In genomic region chr16:86566966-86567700, GRCh38 we compare ENCODE assay signal across 9 cellular contexts. TPM values are rescaled to one million over a fixed set of nuclear protein-coding genes. Genes with fewer than 3 reads are reported as not detected.
DNase-seq lines count a peak whose midpoint lies in the region; ATAC-seq, FAIRE-seq and TF ChIP-seq lines count a peak whose summit lies in the region.
"Had no signal": no experiment of that assay in that cellular context is flagged by ENCODE, and none has a peak within 500 bp of the region (broad histone marks: within the 10 kb centered on the region; RNA-seq: fewer than 3 reads in every experiment).

No MANE protein-coding gene starts in this region.

- H3K4me3 ChIP-seq in WI38 (ENCODE audit: low read depth, low read length), result peak overlapping the region; percentile 85
- peak overlapping the region; percentile 8 to 9 for H3K4me3 ChIP-seq in prostate gland

- H3K27ac ChIP-seq in foreskin keratinocyte, result no peak overlapping the region
- no peak overlapping the region for H3K27ac ChIP-seq in prostate gland

- DNase-seq in ELF-1 (ENCODE audit: low read depth, low spot score), result peak; percentile 74
- DNase-seq in foreskin keratinocyte, result peak in 1 of 2 donors; percentile 49
- DNase-seq in prostate gland (ENCODE audit: low spot score), result no peak
- DNase-seq in GM10248 (ENCODE audit: extremely low spot score), result no peak
- DNase-seq in GM12892 (ENCODE audit: insufficient read length), result no peak
- no peak for DNase-seq in activated naive CD4-positive, alpha-beta T cell treated with Interleukin-2 at 50 U/mL for 16 hours
- no peak for DNase-seq in NCI-H146 treated with DMSO at 0.1 percent for 48 hours (lab: John Stamatoyannopoulos, UW; ENCODE audit: unreplicated experiment)
- DNase-seq: NCI-H510A had no signal

- no peak for FAIRE-seq in GM12892 (lab: Jason Lieb, UNC)

- peak; percentile 23 for ATAC-seq in foreskin keratinocyte

- CTCF ChIA-PET in GM10248 (lab: Yijun Ruan, JAX), result no interaction called here

- H3K9me3 ChIP-seq in prostate gland, result no peaks in the 10 kb centered on the region

- POLR2A ChIA-PET in GM10248 (lab: Yijun Ruan, JAX), result no interaction called here

- TF ChIP-seq POLR2A in prostate gland (IDR thresholded peaks at IDR 0.05) (no peak), GM12892 (IDR thresholded peaks at IDR 0.05; ENCODE audit: low read depth, low read length) (no peak)

- 2% methylated on average over 46 of the region's 88 CpGs for WGBS in prostate gland

- intact Hi-C loops in prostate gland (cut with DNase I), result no loop called here

- H3K36me3 ChIP-seq in prostate gland, result no peaks in the 10 kb centered on the region

- TF ChIP-seq CTCF in WI38 (IDR thresholded peaks at IDR 0.05; ENCODE audit: low read depth, low read length) (no peak), foreskin keratinocyte (conservative IDR thresholded peaks at IDR 0.05) (no peak), prostate gland (IDR thresholded peaks at IDR 0.05) (no peak), GM10248 (IDR thresholded peaks at IDR 0.05; ENCODE audit: control extremely low read depth, extremely low read depth, low read depth, missing control alignments) (no peak)

- no peaks in the 10 kb centered on the region for H3K4me1 ChIP-seq in foreskin keratinocyte
- H3K4me1 ChIP-seq in prostate gland (replicated peaks), result peaks cover 3% of the 10 kb centered on the region

- H3K27me3 ChIP-seq in foreskin keratinocyte, result peaks cover 81% of the 10 kb centered on the region
- peaks cover 47% of the 10 kb centered on the region for H3K27me3 ChIP-seq in prostate gland (replicated peaks; ENCODE audit: insufficient read depth)

RNA-seq across cellular contexts. Expression of gene FOXC2, which starts 0.5 kb away (rescaled TPM):
- total RNA-seq in foreskin keratinocyte (not detected in 2 replicates), prostate gland (1 to 10 TPM in 1 of 2 donors, under 1 TPM in 1; 0.41 to 6.5 TPM)
- not detected in 2 replicates for polyA plus RNA-seq in foreskin keratinocyte
- not detected for polyA plus RNA-seq in GM12892 (2012; ENCODE audit: missing spikeins)

RNA-seq across cellular contexts. Expression of gene FOXL1, which starts 11.2 kb away (rescaled TPM):
- total RNA-seq in foreskin keratinocyte (0.46 and 0.51 TPM in 2 replicates), prostate gland (1 to 10 TPM in 1 of 2 donors, under 1 TPM in 1; 0.87 to 8.6 TPM)
- polyA plus RNA-seq in foreskin keratinocyte, result 0.31 and 0.32 TPM in 2 replicates
- not detected for polyA plus RNA-seq in GM12892 (2012; ENCODE audit: missing spikeins)

RNA-seq across cellular contexts. Expression of gene MTHFSD, which starts 12.1 kb away (rescaled TPM):
- total RNA-seq in foreskin keratinocyte (12.7 and 13.1 TPM in 2 replicates), prostate gland (10 to 100 TPM; 23.7 to 43.8 TPM)
- polyA plus RNA-seq in foreskin keratinocyte, result 6.9 and 7.3 TPM in 2 replicates
- polyA plus RNA-seq in GM12892 (2012; ENCODE audit: missing spikeins), result 16.3 TPM

RNA-seq across cellular contexts. Expression of gene FOXF1, which starts 56.8 kb away (rescaled TPM):
- total RNA-seq in foreskin keratinocyte (not detected in 2 replicates), prostate gland (1 to 10 TPM; 5.3 to 6.9 TPM)
- not detected in 2 replicates for polyA plus RNA-seq in foreskin keratinocyte
- polyA plus RNA-seq in GM12892 (2012; ENCODE audit: missing spikeins), result not detected
